Comparison of ENCODE assay signal across 12 cellular contexts in the genomic region with DNA sequence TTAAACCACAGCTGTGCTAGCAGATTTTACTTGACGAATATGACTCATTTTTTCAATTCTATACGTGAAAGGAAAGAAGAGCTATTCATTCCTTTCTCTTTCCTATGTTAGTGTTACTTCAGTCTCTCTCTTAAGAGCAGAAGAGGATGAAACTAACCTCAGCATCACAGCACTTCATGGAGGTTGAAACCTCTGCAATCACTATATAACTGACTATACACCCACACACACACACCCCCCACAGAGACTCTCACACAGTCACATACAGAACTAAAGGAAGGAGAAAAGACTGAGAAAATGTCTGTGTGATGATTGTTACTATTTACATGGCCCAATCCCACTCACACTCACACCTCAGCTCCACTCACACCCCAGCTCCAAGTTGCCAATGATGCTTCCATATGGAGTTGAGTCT.
DNase-seq lines count a peak whose midpoint lies in the region; ATAC-seq lines count a peak whose summit lies in the region.
"Had no signal": no experiment of that assay in that cellular context is flagged by ENCODE, and none has a peak within 500 bp of the region (broad histone marks: within the 10 kb centered on the region; RNA-seq: fewer than 3 reads in every experiment).

No MANE protein-coding gene starts in this region.

- H3K27me3 ChIP-seq in aorta (ENCODE audit: control insufficient read depth in 1 of 2, insufficient read depth in 2 of 2, low read length in 1 of 2) = no peaks in the 10 kb centered on the region

- no peaks in the 10 kb centered on the region for H3K9me3 ChIP-seq in aorta (ENCODE audit: control insufficient read depth, low read length)

- no peak overlapping the region for H3K27ac ChIP-seq in aorta (ENCODE audit: low read depth in 1 of 2, low read length in 2 of 2)
- H3K27ac ChIP-seq: HL-60 had no signal

- peaks cover 26% of the 10 kb centered on the region for H3K4me1 Mint-ChIP-seq in activated T-cell treated with anti-CD3 and anti-CD28 coated beads, Interleukin-2, amount 50 U/mL, for 72 hours (ENCODE audit: low read depth)
- H3K4me1 Mint-ChIP-seq: naive thymus-derived CD8-positive, alpha-beta T cell had no signal

- no peaks in the 10 kb centered on the region for H3K4me1 ChIP-seq in aorta (ENCODE audit: control insufficient read depth in 1 of 2, insufficient read depth in 2 of 2, low read length in 2 of 2)

- H3K4me3 Mint-ChIP-seq in activated T-cell treated with anti-CD3 and anti-CD28 coated beads, Interleukin-2, amount 50 U/mL, for 72 hours = peak overlapping the region; percentile 3 to 16
- H3K4me3 Mint-ChIP-seq: CD4-positive, CD25-positive, alpha-beta regulatory T cell; naive thymus-derived CD8-positive, alpha-beta T cell had no signal

- no peaks in the 10 kb centered on the region for H3K9me3 Mint-ChIP-seq in activated T-cell treated with anti-CD3 and anti-CD28 coated beads, Interleukin-2, amount 50 U/mL, for 72 hours
- H3K9me3 Mint-ChIP-seq: CD4-positive, CD25-positive, alpha-beta regulatory T cell; naive thymus-derived CD8-positive, alpha-beta T cell had no signal

- H3K4me3 ChIP-seq in aorta (ENCODE audit: low read length in 2 of 2) = no peak overlapping the region

- ATAC-seq in HG02981 (IDR thresholded peaks at IDR 0.05; ENCODE audit: unreplicated experiment) (peak; percentile 87), aorta (ENCODE audit: low FRiP score) (no peak)
- ATAC-seq in activated T-cell treated with anti-CD3 and anti-CD28 coated beads, Interleukin-2, amount 50 U/mL, for 72 hours (replicated peaks in 1 of 2) = peak; percentile 100

- peak overlapping the region; percentile 30 for H3K27ac Mint-ChIP-seq in activated T-cell treated with anti-CD3 and anti-CD28 coated beads, Interleukin-2, amount 50 U/mL, for 72 hours
- H3K27ac Mint-ChIP-seq: naive thymus-derived CD8-positive, alpha-beta T cell had no signal

- peak; percentile 48 for DNase-seq in stimulated activated naive CD4-positive, alpha-beta T cell treated with Interleukin-2 at 50 U/mL for 16 hours (lab: John Stamatoyannopoulos, UW)
- DNase-seq in stimulated activated naive CD4-positive, alpha-beta T cell (lab: John Stamatoyannopoulos, UW) = no peak
- peak; percentile 71 to 72 for DNase-seq in activated T-cell treated with anti-CD3 and anti-CD28 coated beads, Interleukin-2, amount 50 U/mL, for 72 hours
- no peak for DNase-seq in H4 (ENCODE audit: low spot score)
- no peak for DNase-seq in aorta
- DNase-seq in NCI-H774 (lab: John Stamatoyannopoulos, UW) = no peak
- DNase-seq in NCI-H345 treated with DMSO at 0.1 percent for 48 hours (lab: John Stamatoyannopoulos, UW; ENCODE audit: unreplicated experiment) = no peak
- DNase-seq: foreskin fibroblast; naive thymus-derived CD8-positive, alpha-beta T cell had no signal

- WGBS in aorta, 2 donors = 56 to 73% methylated on average over 2 of the region's 2 CpGs

- intact Hi-C loops in aorta (cut with DNase I) = no loop called here

- no peaks in the 10 kb centered on the region for H3K36me3 ChIP-seq in aorta (ENCODE audit: control insufficient read depth in 1 of 2, insufficient read depth in 2 of 2, low read length in 1 of 2)

- H3K27me3 Mint-ChIP-seq in activated T-cell treated with anti-CD3 and anti-CD28 coated beads, Interleukin-2, amount 50 U/mL, for 72 hours (ENCODE audit: low read depth) = peaks cover 53% of the 10 kb centered on the region

- no peaks in the 10 kb centered on the region for H3K36me3 Mint-ChIP-seq in activated T-cell treated with anti-CD3 and anti-CD28 coated beads, Interleukin-2, amount 50 U/mL, for 72 hours (ENCODE audit: insufficient read depth in 2 of 2)
- H3K36me3 Mint-ChIP-seq: CD4-positive, CD25-positive, alpha-beta regulatory T cell; naive thymus-derived CD8-positive, alpha-beta T cell had no signal

Comparison
In these comparisons a context has a peak if more than half of its experiments do, and no peak if none do; other contexts are left out.
1. DNase-seq: peak in stimulated activated naive CD4-positive, alpha-beta T cell treated with Interleukin-2 at 50 U/mL for 16 hours (single experiment) and activated T-cell treated with anti-CD3 and anti-CD28 coated beads, Interleukin-2, amount 50 U/mL, for 72 hours (2 of 2); none in stimulated activated naive CD4-positive, alpha-beta T cell (0 of 6), H4 (single experiment), aorta (0 of 2), NCI-H774 (single experiment) and NCI-H345 treated with DMSO at 0.1 percent for 48 hours (single experiment).